15 cellular contexts compared by ENCODE assay signal in the genomic region with DNA sequence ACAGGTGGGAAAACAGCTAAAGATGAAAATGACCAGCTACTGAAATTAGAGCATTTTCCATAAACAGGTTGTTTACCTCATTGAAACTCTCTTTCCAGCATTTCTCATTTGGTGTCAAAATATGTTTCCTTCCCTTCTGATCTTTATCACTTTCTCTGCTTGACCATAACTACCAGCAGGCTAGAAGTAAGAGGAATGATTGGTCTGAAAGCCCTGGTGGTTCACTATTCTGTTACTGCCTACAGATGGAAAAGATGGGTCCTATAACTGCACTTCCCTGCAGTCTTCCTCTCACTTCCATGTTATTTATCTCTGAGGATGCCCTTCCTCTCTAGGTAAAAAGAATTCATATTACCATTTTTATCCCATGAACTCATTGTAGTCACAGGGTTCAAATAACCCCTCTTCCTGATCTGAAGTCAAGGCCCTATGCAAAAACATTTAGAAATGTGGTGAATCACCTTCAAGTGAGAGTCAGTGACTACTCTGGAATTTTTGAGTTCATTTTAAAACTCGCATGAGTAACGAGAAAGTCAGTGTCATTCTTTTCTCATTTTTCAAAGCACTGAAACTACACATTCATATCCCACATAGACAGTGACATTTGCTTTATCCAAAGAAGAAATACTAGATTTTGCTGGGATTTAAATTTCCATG. TPM values are rescaled to one million over a fixed set of nuclear protein-coding genes. Genes with fewer than 3 reads are reported as not detected.
DNase-seq lines count a peak whose midpoint lies in the region; ATAC-seq, FAIRE-seq and TF ChIP-seq lines count a peak whose summit lies in the region.
"Had no signal": no experiment of that assay in that cellular context is flagged by ENCODE, and none has a peak within 500 bp of the region (broad histone marks: within the 10 kb centered on the region; RNA-seq: fewer than 3 reads in every experiment).

No MANE protein-coding gene starts in this region.

- dilution Hi-C loops in keratinocyte (cut with MboI; ENCODE audit: extremely low pct_ligation_motif_present, low sequenced_read_pairs) = no loop called here

- peak overlapping the region; percentile 97 for H3K27ac ChIP-seq in astrocyte (ENCODE audit: low read depth, low read length)
- peak overlapping the region; percentile 95 for H3K27ac ChIP-seq in keratinocyte (ENCODE audit: control insufficient read depth, insufficient read depth, low read length)
- H3K27ac ChIP-seq: vagina had no signal

- TF ChIP-seq CTCF in astrocyte (IDR thresholded peaks at IDR 0.05; ENCODE audit: insufficient read depth, low read depth, low read length) (no peak), keratinocyte (optimal IDR thresholded peaks at IDR 0.05 in 1 of 3, IDR thresholded peaks at IDR 0.05 in 1 of 3, conservative IDR thresholded peaks at IDR 0.05 in 1 of 3; ENCODE audit: extremely low read depth in 1 of 3, insufficient read depth in 2 of 3, low read length in 3 of 3) (no peak)

- H3K4me1 ChIP-seq in astrocyte (ENCODE audit: insufficient read depth, low read length) (peaks cover 41% of the 10 kb centered on the region), keratinocyte (ENCODE audit: control insufficient read depth, extremely low read depth, insufficient read depth, low read length) (peaks cover 42% of the 10 kb centered on the region)

- DNase-seq in activated naive CD8-positive, alpha-beta T cell treated with anti-CD3 and anti-CD28 coated beads for 36 hours = no peak
- DNase-seq in astrocyte (ENCODE audit: low read depth) (peak; percentile 95), keratinocyte (ENCODE audit: low read depth, low spot score) (no peak), posterior vena cava (ENCODE audit: low spot score) (no peak), NCI-H510A treated with DMSO at 0.1 percent for 48 hours (lab: John Stamatoyannopoulos, UW) (no peak)
- DNase-seq: heart left ventricle; naive thymus-derived CD4-positive, alpha-beta T cell; NCI-H1417 had no signal

- H3K4me3 ChIP-seq in astrocyte (ENCODE audit: insufficient read depth, low read depth, low read length) (peak overlapping the region; percentile 30), keratinocyte (ENCODE audit: control insufficient read depth in 2 of 3, extremely low read depth in 1 of 3, insufficient read depth in 2 of 3, low read depth in 1 of 3, low read length in 3 of 3) (peak overlapping the region in 2 of 3 experiments; percentile 29 to 32)
- H3K4me3 ChIP-seq: heart left ventricle, vagina had no signal

- H4K20me1 ChIP-seq in astrocyte (ENCODE audit: insufficient read depth, low read length) (no peaks in the 10 kb centered on the region), keratinocyte (ENCODE audit: control insufficient read depth, extremely low read depth, insufficient read depth, low read length) (no peaks in the 10 kb centered on the region)

- H3K27ac Mint-ChIP-seq in activated naive CD8-positive, alpha-beta T cell = peak overlapping the region; percentile 11
- H3K27ac Mint-ChIP-seq in activated naive CD8-positive, alpha-beta T cell treated with anti-CD3 and anti-CD28 coated beads for 36 hours = no peak overlapping the region
- H3K27ac Mint-ChIP-seq in astrocyte (ENCODE audit: unreplicated experiment) = peak overlapping the region; percentile 81
- H3K27ac Mint-ChIP-seq: CD14-positive monocyte; naive thymus-derived CD4-positive, alpha-beta T cell had no signal

- FAIRE-seq in astrocyte (lab: Jason Lieb, UNC) (peak; percentile 99), keratinocyte (lab: Jason Lieb, UNC) (peak; percentile 71)
- FAIRE-seq: GM12892, TTC549 had no signal

- no peak overlapping the region for H3K4me3 Mint-ChIP-seq in activated naive CD8-positive, alpha-beta T cell
- no peak overlapping the region for H3K4me3 Mint-ChIP-seq in activated naive CD8-positive, alpha-beta T cell treated with anti-CD3 and anti-CD28 coated beads for 36 hours
- H3K4me3 Mint-ChIP-seq in astrocyte (ENCODE audit: unreplicated experiment) = no peak overlapping the region
- H3K4me3 Mint-ChIP-seq: CD14-positive monocyte; naive thymus-derived CD4-positive, alpha-beta T cell had no signal

- H3K4me2 ChIP-seq in astrocyte (ENCODE audit: low read length) (peak overlapping the region; percentile 79), keratinocyte (ENCODE audit: control insufficient read depth, extremely low read depth, insufficient read depth, low read depth, low read length) (peak overlapping the region; percentile 95)

- H3K27me3 Mint-ChIP-seq in activated naive CD8-positive, alpha-beta T cell = peaks cover 4% of the 10 kb centered on the region
- H3K27me3 Mint-ChIP-seq in activated naive CD8-positive, alpha-beta T cell treated with anti-CD3 and anti-CD28 coated beads for 36 hours = peaks cover 15% of the 10 kb centered on the region
- no peaks in the 10 kb centered on the region for H3K27me3 Mint-ChIP-seq in astrocyte (ENCODE audit: low read depth, unreplicated experiment)

- H3K9ac ChIP-seq in astrocyte (ENCODE audit: low read length) (peak overlapping the region; percentile 86), keratinocyte (ENCODE audit: control insufficient read depth, extremely low read depth, insufficient read depth, low read length) (peak overlapping the region; percentile 77)

- H3K4me1 Mint-ChIP-seq in activated naive CD8-positive, alpha-beta T cell (ENCODE audit: low read depth) = peaks cover 4% of the 10 kb centered on the region
- H3K4me1 Mint-ChIP-seq in activated naive CD8-positive, alpha-beta T cell treated with anti-CD3 and anti-CD28 coated beads for 36 hours = peaks cover 9% of the 10 kb centered on the region
- peaks cover 36% of the 10 kb centered on the region for H3K4me1 Mint-ChIP-seq in astrocyte (ENCODE audit: low read depth, unreplicated experiment)
- H3K4me1 Mint-ChIP-seq: CD14-positive monocyte; naive thymus-derived CD4-positive, alpha-beta T cell had no signal

- no peaks in the 10 kb centered on the region for H3K79me2 ChIP-seq in astrocyte (ENCODE audit: insufficient read depth, low read length)
- no peaks in the 10 kb centered on the region for H3K79me2 ChIP-seq in keratinocyte (ENCODE audit: control insufficient read depth, insufficient read depth, low read length)

- H3K27me3 ChIP-seq in astrocyte (ENCODE audit: insufficient read depth, low read length) (no peaks in the 10 kb centered on the region), keratinocyte (ENCODE audit: control insufficient read depth, extremely low read depth, insufficient read depth, low read length) (no peaks in the 10 kb centered on the region)
- H3K27me3 ChIP-seq: heart left ventricle, vagina had no signal

- H3K9me1 ChIP-seq in keratinocyte (ENCODE audit: control insufficient read depth, extremely low read depth, insufficient read depth, low read length) = no peaks in the 10 kb centered on the region

- no peaks in the 10 kb centered on the region for H3K9me3 Mint-ChIP-seq in activated naive CD8-positive, alpha-beta T cell (ENCODE audit: low read depth)
- peaks cover 5% of the 10 kb centered on the region for H3K9me3 Mint-ChIP-seq in activated naive CD8-positive, alpha-beta T cell treated with anti-CD3 and anti-CD28 coated beads for 36 hours
- H3K9me3 Mint-ChIP-seq in astrocyte (ENCODE audit: unreplicated experiment) = peaks cover 5% of the 10 kb centered on the region

- intact Hi-C loops in posterior vena cava (cut with DNase I) = no loop called here

- H3K36me3 ChIP-seq in astrocyte (ENCODE audit: insufficient read depth, low read length) (no peaks in the 10 kb centered on the region), keratinocyte (ENCODE audit: control insufficient read depth in 2 of 2, extremely low read depth in 1 of 2, insufficient read depth in 2 of 2, low read length in 2 of 2) (no peaks in the 10 kb centered on the region)
- H3K36me3 ChIP-seq: heart left ventricle, vagina had no signal

- no peaks in the 10 kb centered on the region for H3K9me3 ChIP-seq in astrocyte (ENCODE audit: insufficient read depth, low read depth, low read length)
- no peaks in the 10 kb centered on the region for H3K9me3 ChIP-seq in keratinocyte (ENCODE audit: control insufficient read depth, low read depth, low read length)
- H3K9me3 ChIP-seq: heart left ventricle, vagina had no signal

- H3K36me3 Mint-ChIP-seq in activated naive CD8-positive, alpha-beta T cell = no peaks in the 10 kb centered on the region
- no peaks in the 10 kb centered on the region for H3K36me3 Mint-ChIP-seq in activated naive CD8-positive, alpha-beta T cell treated with anti-CD3 and anti-CD28 coated beads for 36 hours
- no peaks in the 10 kb centered on the region for H3K36me3 Mint-ChIP-seq in astrocyte (ENCODE audit: low read depth, unreplicated experiment)
- H3K36me3 Mint-ChIP-seq: CD14-positive monocyte; naive thymus-derived CD4-positive, alpha-beta T cell had no signal

- ATAC-seq in HG03520 (IDR thresholded peaks at IDR 0.05; ENCODE audit: unreplicated experiment) (no peak), HG03439 (IDR thresholded peaks at IDR 0.05; ENCODE audit: unreplicated experiment) (no peak)
- ATAC-seq: heart left ventricle; naive thymus-derived CD4-positive, alpha-beta T cell had no signal

- H2AFZ ChIP-seq in astrocyte (ENCODE audit: low read depth, low read length) = no peak overlapping the region
- H2AFZ ChIP-seq in keratinocyte (ENCODE audit: control insufficient read depth, low read length) = peak overlapping the region; percentile 58

RNA-seq across cellular contexts. Expression of a gene that starts 51.6 kb away (rescaled TPM):
- under 1 TPM in 1 of 2 experiments, not detected in 1; 0.28 TPM for total RNA-seq in activated naive CD8-positive, alpha-beta T cell treated with anti-CD3 and anti-CD28 coated beads for 36 hours
- total RNA-seq in astrocyte (0.38 and 0.45 TPM in 2 replicates), posterior vena cava (under 1 TPM in 1 of 2 donors, not detected in 1; 0.38 TPM)
- polyA plus RNA-seq in keratinocyte = 0.05 to 0.08 TPM in 2 of 3 replicates, not detected in the other
- polyA plus RNA-seq in keratinocyte (2011; ENCODE audit: low read depth) = 0.59 TPM
- 0.04 and 0.15 TPM in 2 replicates for polyA plus RNA-seq in keratinocyte (2011; cell fraction: cytosol; rRNA removed)
- polyA plus RNA-seq in keratinocyte (2011; cell fraction: nucleus; rRNA removed) = 0.20 and 0.23 TPM in 2 replicates
- 0.13 TPM in 1 of 2 replicates, not detected in the other for polyA plus RNA-seq in keratinocyte (2012; ENCODE audit: low replicate concordance)
- polyA minus RNA-seq in keratinocyte = 0.46 TPM in 1 of 3 replicates, not detected in the others
- not detected for polyA minus RNA-seq in keratinocyte (2011; cell fraction: cytosol; rRNA and poly(A)+ RNA removed)
- not detected in 2 replicates for polyA minus RNA-seq in keratinocyte (2011; cell fraction: nucleus; rRNA and poly(A)+ RNA removed)
- polyA plus RNA-seq: CD14-positive monocyte had no signal
